12 cellular contexts compared by ENCODE assay signal in genomic region chr11:73372371-73372993, GRCh38. TPM values are rescaled to one million over a fixed set of nuclear protein-coding genes. Genes with fewer than 3 reads are reported as not detected.
DNase-seq lines count a peak whose midpoint lies in the region; ATAC-seq and TF ChIP-seq lines count a peak whose summit lies in the region.
"Had no signal": no experiment of that assay in that cellular context is flagged by ENCODE, and none has a peak within 500 bp of the region (broad histone marks: within the 10 kb centered on the region; RNA-seq: fewer than 3 reads in every experiment).

No MANE protein-coding gene starts in this region.

- H3K4ac ChIP-seq in IMR-90 (ENCODE audit: low read depth, low read length): no peak overlapping the region

- H3K36me3 Mint-ChIP-seq in CD4-positive, alpha-beta T cell (ENCODE audit: low read depth): peaks cover 6% of the 10 kb centered on the region

- no peak overlapping the region for H4K8ac ChIP-seq in IMR-90 (ENCODE audit: low read depth in 2 of 2, low read length in 2 of 2)

- no peak overlapping the region for H2AFZ ChIP-seq in IMR-90 (replicated peaks; ENCODE audit: low read length, poor library complexity)

- H3K23ac ChIP-seq in IMR-90 (ENCODE audit: low read depth, low read length): no peak overlapping the region

- H3K4me3 ChIP-seq in IMR-90 (ENCODE audit: insufficient read depth, low read depth, low read length) (no peak overlapping the region), WI38 (ENCODE audit: low read depth, low read length) (no peak overlapping the region), esophagus squamous epithelium (no peak overlapping the region)

- intact Hi-C loops in CD4-positive, alpha-beta T cell (cut with DNase I, micrococcal nuclease): loop anchor here in 1 of 2 experiments (10.0 kb wide), 2 partner anchors 502 to 938 kb away; partner anchors contain the start of genes CLPB, COA4 and PAAF1
- intact Hi-C loops in IMR-90 (cut with micrococcal nuclease): no loop called here
- intact Hi-C loops in esophagus squamous epithelium (cut with DNase I): no loop called here
- intact Hi-C loops in sciatic nerve (cut with DNase I): no loop called here

- no peak overlapping the region for H2BK120ac ChIP-seq in IMR-90 (ENCODE audit: low read depth, low read length)

- H3K27ac Mint-ChIP-seq in CD4-positive, alpha-beta T cell: peak overlapping the region; percentile 24
- H3K27ac Mint-ChIP-seq: activated CD4-positive, alpha-beta memory T cell treated with anti-CD3 and anti-CD28 coated beads for 36 hours; nephron had no signal

- no peak overlapping the region for H2BK20ac ChIP-seq in IMR-90 (ENCODE audit: low read depth, low read length)

- H2AK5ac ChIP-seq in IMR-90 (ENCODE audit: low read depth, low read length): no peak overlapping the region

- dilution Hi-C loops in IMR-90 (cut with HindIII; ENCODE audit: low sequenced_read_pairs, unreplicated experiment): no loop called here

- 0 out of 2 replicates have a peak, but pooled peaks cover 4% of the 10 kb centered on the region for H3K9me1 ChIP-seq in IMR-90 (ENCODE audit: insufficient read depth, low read length)

- TF ChIP-seq RAD21 in IMR-90 (IDR thresholded peaks at IDR 0.05; ENCODE audit: low read length): no peak; the same call in 1 of the 2 replicates

- H3K9me3 ChIP-seq in CD4-positive, alpha-beta T cell (ENCODE audit: control insufficient read depth, low read length): no peaks in the 10 kb centered on the region
- H3K9me3 ChIP-seq in IMR-90 (ENCODE audit: control insufficient read depth, insufficient read depth, low read length): no peaks in the 10 kb centered on the region
- no peaks in the 10 kb centered on the region for H3K9me3 ChIP-seq in esophagus squamous epithelium

- no peak overlapping the region for H3K18ac ChIP-seq in IMR-90 (ENCODE audit: low read depth, low read length)

- in situ Hi-C loops in IMR-90 (cut with MboI; ENCODE audit: low sequenced_read_pairs): no loop called here

- peaks cover 6% of the 10 kb centered on the region; the same call in 1 of the 2 replicates for H3K4me1 ChIP-seq in IMR-90 (ENCODE audit: control insufficient read depth, insufficient read depth, low read length)
- H3K4me1 ChIP-seq in esophagus squamous epithelium: peaks cover 6 to 17% (median 10%) of the 10 kb centered on the region in 3 donors

- no peak overlapping the region for H4K5ac ChIP-seq in IMR-90 (ENCODE audit: low read depth, low read length)

- peaks cover 21% of the 10 kb centered on the region for H3K36me3 ChIP-seq in IMR-90 (ENCODE audit: control insufficient read depth, insufficient read depth, low read length)
- no peaks in the 10 kb centered on the region for H3K36me3 ChIP-seq in esophagus squamous epithelium

- BruUV-seq in IMR-90 (replicated peaks; lab: Mats Ljungman, UMichigan): no TSS peak

- H3K9ac ChIP-seq in IMR-90 (ENCODE audit: low read depth, low read length): no peak overlapping the region

- no peak overlapping the region for H3K4me2 ChIP-seq in IMR-90 (ENCODE audit: low read depth, low read length)

- peaks cover 24% of the 10 kb centered on the region for H3K4me1 Mint-ChIP-seq in CD4-positive, alpha-beta T cell (ENCODE audit: low read depth)

- H3K27me3 Mint-ChIP-seq in CD4-positive, alpha-beta T cell: no peaks in the 10 kb centered on the region
- H3K27me3 Mint-ChIP-seq: activated CD4-positive, alpha-beta memory T cell treated with anti-CD3 and anti-CD28 coated beads for 36 hours had no signal

- no peak overlapping the region for H3K27ac ChIP-seq in CD4-positive, alpha-beta T cell (ENCODE audit: low read depth, low read length)
- H3K27ac ChIP-seq in IMR-90 (ENCODE audit: insufficient read depth, low read length): no peak overlapping the region
- no peak overlapping the region for H3K27ac ChIP-seq in esophagus squamous epithelium

- no peak overlapping the region for H2AK9ac ChIP-seq in IMR-90 (replicated peaks; ENCODE audit: low read depth, low read length, poor library complexity)

- CTCF ChIA-PET in CD4-positive, alpha-beta T cell (lab: Charles Lee): interaction anchor here (1.4 kb wide), 1 partner anchor 21 kb away, joined by 3 read pairs; no protein-coding TSS in a partner anchor
- CTCF ChIA-PET in IMR-90 (lab: Yijun Ruan, JAX): interaction anchor here (1.4 kb wide), 1 partner anchor 21 kb away, joined by 7 read pairs; no protein-coding TSS in a partner anchor

- H3K79me1 ChIP-seq in IMR-90 (ENCODE audit: low read depth in 1 of 2, low read length in 2 of 2): peaks cover 0 to 8% of the 10 kb centered on the region in 2 experiments; a peak in 2 of 4 replicates

- H4K91ac ChIP-seq in IMR-90 (ENCODE audit: insufficient read depth, low read depth, low read length): no peak overlapping the region

- H3K14ac ChIP-seq in IMR-90 (replicated peaks; ENCODE audit: low read depth, low read length): no peak overlapping the region

- no peak for TF ChIP-seq POLR2A in IMR-90 (IDR thresholded peaks at IDR 0.05; ENCODE audit: low read depth, low read length)
- TF ChIP-seq POLR2A in esophagus squamous epithelium (IDR thresholded peaks at IDR 0.05): no peak

- no peak overlapping the region for H3K56ac ChIP-seq in IMR-90 (ENCODE audit: extremely low read depth, insufficient read depth, low read length)

- no peak for DNase-seq in CD4-positive, alpha-beta T cell
- no peak for DNase-seq in IMR-90
- DNase-seq in iris pigment epithelial cell (ENCODE audit: low read depth): peak; percentile 16
- DNase-seq in esophagus squamous epithelium (lab: John Stamatoyannopoulos, UW): no peak
- DNase-seq in sciatic nerve (ENCODE audit: low spot score): no peak
- DNase-seq: activated CD4-positive, alpha-beta memory T cell treated with anti-CD3 and anti-CD28 coated beads for 36 hours; effector CD4-positive, alpha-beta T cell; NCI-H524 treated with DMSO at 0.1 percent for 48 hours had no signal

- TF ChIP-seq CTCF in CD4-positive, alpha-beta T cell (IDR thresholded peaks at IDR 0.05): no peak
- TF ChIP-seq CTCF in IMR-90 (conservative IDR thresholded peaks at IDR 0.05; ENCODE audit: low read depth, low read length) (peak; percentile 38; the same call in 1 of the 2 replicates), WI38 (IDR thresholded peaks at IDR 0.05; ENCODE audit: low read depth, low read length) (0 out of 2 replicates have a peak, but pooled peaks have one; percentile 15), esophagus squamous epithelium (IDR thresholded peaks at IDR 0.05) (no peak)

- H3K27me3 ChIP-seq in CD4-positive, alpha-beta T cell (ENCODE audit: control insufficient read depth, insufficient read depth, low read length): no peaks in the 10 kb centered on the region
- H3K27me3 ChIP-seq in IMR-90 (ENCODE audit: control insufficient read depth, insufficient read depth, low read length) (no peaks in the 10 kb centered on the region), esophagus squamous epithelium (no peaks in the 10 kb centered on the region)

- no peak overlapping the region for H3K4me3 Mint-ChIP-seq in CD4-positive, alpha-beta T cell
- H3K4me3 Mint-ChIP-seq: activated CD4-positive, alpha-beta memory T cell treated with anti-CD3 and anti-CD28 coated beads for 36 hours had no signal

- peaks cover 8% of the 10 kb centered on the region; the same call in 1 of the 2 replicates for H4K20me1 ChIP-seq in IMR-90 (ENCODE audit: insufficient read depth, low read length)

- H2BK5ac ChIP-seq in IMR-90 (ENCODE audit: low read depth, low read length, poor library complexity, severe bottlenecking): no peak overlapping the region

- H3K9me3 Mint-ChIP-seq in CD4-positive, alpha-beta T cell: no peaks in the 10 kb centered on the region
- H3K9me3 Mint-ChIP-seq: activated CD4-positive, alpha-beta memory T cell treated with anti-CD3 and anti-CD28 coated beads for 36 hours; nephron had no signal

- ATAC-seq in CD4-positive, alpha-beta T cell (ENCODE audit: poor library complexity): no peak
- no peak for ATAC-seq in IMR-90 (ENCODE audit: low read depth)
- ATAC-seq in GM19351 (IDR thresholded peaks at IDR 0.05; ENCODE audit: unreplicated experiment): no peak
- no peak for ATAC-seq in HG03196 (IDR thresholded peaks at IDR 0.05; ENCODE audit: unreplicated experiment)
- ATAC-seq in sciatic nerve: no peak

- 50% methylated on average over 3 of the region's 7 CpGs; no CpG with 5 or more reads in 1 of the 2 experiments for WGBS in IMR-90 (ENCODE audit: extremely low coverage in 2 of 2, insufficient read length in 1 of 2), 2 experiments
- WGBS in esophagus squamous epithelium, 2 donors: 61 to 86% methylated on average over 2 to 4 of the region's 7 CpGs

- POLR2A ChIA-PET in CD4-positive, alpha-beta T cell (lab: Charles Lee): no interaction called here
- POLR2A ChIA-PET in IMR-90 (lab: Charles Lee; ENCODE audit: unreplicated experiment): no interaction called here

- H2BK15ac ChIP-seq in IMR-90 (ENCODE audit: low read depth, low read length): no peak overlapping the region

TF ChIP-seq in IMR-90, 13 proteins besides CTCF, POLR2A, EP300 and RAD21:
- TF ChIP-seq BHLHE40 (IDR thresholded peaks at IDR 0.05; ENCODE audit: low read depth, low read length) (no peak), NFE2L2 (IDR thresholded peaks at IDR 0.05; ENCODE audit: low read depth, low read length) (no peak), SMC3 (IDR thresholded peaks at IDR 0.05; ENCODE audit: low read depth, low read length) (0 out of 2 replicates have a peak, but pooled peaks have one; percentile 21)

RNA-seq across cellular contexts. Expression of gene RELT, which starts 3.7 kb away (rescaled TPM):
- 100 to 1,000 TPM; 107 to 114 TPM for total RNA-seq in CD4-positive, alpha-beta T cell
- total RNA-seq in IMR-90 (2012; rRNA removed): 2.3 and 3.1 TPM in 2 replicates
- 5.3 and 6.5 TPM in 2 replicates for polyA plus RNA-seq in IMR-90 (2012; rRNA removed)
- polyA plus RNA-seq in IMR-90 (2012; cell fraction: cytosol; rRNA removed): 4.3 and 5.3 TPM in 2 replicates
- 17.5 and 30.8 TPM in 2 replicates for polyA plus RNA-seq in IMR-90 (2012; cell fraction: nucleus; rRNA removed; ENCODE audit: low replicate concordance)
- 1 to 10 TPM; 3.7 to 8.8 (median 5.3) TPM for total RNA-seq in esophagus squamous epithelium
- 9.4 TPM for total RNA-seq in sciatic nerve

Comparison
In these comparisons a context has a peak if more than half of its experiments do, and no peak if none do; other contexts are left out.
1. CTCF ChIP-seq: peak in IMR-90 (single experiment) and WI38 (single experiment); none in CD4-positive, alpha-beta T cell (single experiment) and esophagus squamous epithelium (0 of 6).
2. RNA of gene RELT, which starts 3.7 kb away (total RNA-seq): 107 to 114 TPM in CD4-positive, alpha-beta T cell; 9.4 TPM in sciatic nerve (single experiment), 3.7 to 8.8 TPM in esophagus squamous epithelium and 2.3 to 3.1 TPM in IMR-90; every median in the first group is over 10 times any median in the second.